In genomic region chr1:18922848-18923475, GRCh38 we compare ENCODE assay signal across 9 cellular contexts. TPM values are rescaled to one million over a fixed set of nuclear protein-coding genes. Genes with fewer than 3 reads are reported as not detected.
DNase-seq lines count a peak whose midpoint lies in the region; TF ChIP-seq lines count a peak whose summit lies in the region.
"Had no signal": no experiment of that assay in that cellular context is flagged by ENCODE, and none has a peak within 500 bp of the region (broad histone marks: within the 10 kb centered on the region; RNA-seq: fewer than 3 reads in every experiment).

No MANE protein-coding gene starts in this region.

- H3K36me3 ChIP-seq in WERI-Rb-1, result peaks cover 4% of the 10 kb centered on the region
- peaks cover 4% of the 10 kb centered on the region for H3K36me3 ChIP-seq in left ventricle myocardium inferior
- H3K36me3 ChIP-seq in skeletal muscle tissue (ENCODE audit: control insufficient read depth in 3 of 3, insufficient read depth in 3 of 3, low read length in 3 of 3), result peaks cover 6 to 13% (median 6%) of the 10 kb centered on the region in 3 donors

- H3K27me3 ChIP-seq in WERI-Rb-1 (ENCODE audit: insufficient read depth, low read depth, severe bottlenecking) (no peaks in the 10 kb centered on the region), left ventricle myocardium inferior (ENCODE audit: low read depth) (no peaks in the 10 kb centered on the region), skeletal muscle tissue (ENCODE audit: control insufficient read depth in 3 of 3, insufficient read depth in 3 of 3, low read length in 3 of 3) (no peaks in the 10 kb centered on the region)

- H3K9ac ChIP-seq in skeletal muscle tissue (ENCODE audit: low read depth in 1 of 3, low read length in 3 of 3), result peak overlapping the region; percentile 56 to 83 (median 73)

- H3K4me1 ChIP-seq in left ventricle myocardium inferior (peaks cover 69% of the 10 kb centered on the region), skeletal muscle tissue (ENCODE audit: control insufficient read depth in 3 of 3, insufficient read depth in 3 of 3, low read length in 3 of 3) (peaks cover 51 to 55% (median 52%) of the 10 kb centered on the region in 3 donors)

- in situ Hi-C loops in G401 (cut with HindIII; ENCODE audit: low sequenced_read_pairs), result no loop called here

- intact Hi-C loops in left ventricle myocardium inferior (cut with micrococcal nuclease), result no loop called here

- peak overlapping the region; percentile 79 for H3K27ac ChIP-seq in WERI-Rb-1
- peak overlapping the region; percentile 95 for H3K27ac ChIP-seq in left ventricle myocardium inferior (replicated peaks)
- peak overlapping the region; percentile 64 for H3K27ac ChIP-seq in skeletal muscle tissue (ENCODE audit: low read depth, low read length)

- DNase-seq in G401 (ENCODE audit: low spot score), result peak; percentile 47
- peak; percentile 50 for DNase-seq in WERI-Rb-1
- DNase-seq in left ventricle myocardium inferior, result no peak
- no peak for DNase-seq in NCI-H1092 (lab: John Stamatoyannopoulos, UW)
- DNase-seq in central memory CD4-positive, alpha-beta T cell, result no peak
- no peak for DNase-seq in inferior parietal cortex (ENCODE audit: extremely low spot score)
- no peak for DNase-seq in nucleus accumbens (lab: John Stamatoyannopoulos, UW)
- DNase-seq: H7 had no signal

- H3K9me3 ChIP-seq in WERI-Rb-1 (ENCODE audit: severe bottlenecking) (no peaks in the 10 kb centered on the region), left ventricle myocardium inferior (replicated peaks) (no peaks in the 10 kb centered on the region), skeletal muscle tissue (ENCODE audit: control insufficient read depth in 3 of 3, low read length in 3 of 3) (no peaks in the 10 kb centered on the region)

- H3K4me3 ChIP-seq in WERI-Rb-1 (ENCODE audit: low read depth, low read length) (no peak overlapping the region), left ventricle myocardium inferior (peak overlapping the region; percentile 47), skeletal muscle tissue (ENCODE audit: low read length in 3 of 3) (peak overlapping the region; percentile 24 to 60 (median 33))

- TF ChIP-seq CTCF in WERI-Rb-1 (IDR thresholded peaks at IDR 0.05; ENCODE audit: low read depth, low read length) (no peak), left ventricle myocardium inferior (IDR thresholded peaks at IDR 0.05; ENCODE audit: borderline replicate concordance) (no peak)

RNA-seq across cellular contexts. Expression of gene ALDH4A1, which starts 20.6 kb away (rescaled TPM):
- total RNA-seq in G401 (2014; rRNA removed; shearing (Covaris generic)), result 40.5 and 51.4 TPM in 2 replicates
- total RNA-seq in left ventricle myocardium inferior, result 35.9 TPM
- total RNA-seq in skeletal muscle tissue, result 6.3 TPM

RNA-seq across cellular contexts. Expression of gene IFFO2, which starts 33.5 kb away (rescaled TPM):
- total RNA-seq in G401 (2014; rRNA removed; shearing (Covaris generic)), result 12.7 and 15.7 TPM in 2 replicates
- 3.3 TPM for total RNA-seq in left ventricle myocardium inferior
- 3.7 TPM for total RNA-seq in skeletal muscle tissue

Comparison
In these comparisons a context has a peak if more than half of its experiments do, and no peak if none do; other contexts are left out.
1. DNase-seq: peak in G401 (single experiment) and WERI-Rb-1 (single experiment); none in left ventricle myocardium inferior (single experiment), NCI-H1092 (single experiment), central memory CD4-positive, alpha-beta T cell (single experiment), inferior parietal cortex (single experiment) and nucleus accumbens (0 of 56).
2. Peak in every context shown above with its lines, with median percentiles within 50 percentile points of each other: H3K27ac ChIP-seq.